In genomic region chr1:94817697-94818096, GRCh38 we compare ENCODE assay signal across 23 cellular contexts. TPM values are rescaled to one million over a fixed set of nuclear protein-coding genes. Genes with fewer than 3 reads are reported as not detected.
A peak's percentile ranks its signal among the peaks of the same experiment; 100 is the strongest.
DNase-seq lines count a peak whose midpoint lies in the region; ATAC-seq, FAIRE-seq and TF ChIP-seq lines count a peak whose summit lies in the region.
"Had no signal": no experiment of that assay in that cellular context is flagged by ENCODE, and none has a peak within 500 bp of the region (broad histone marks: within the 10 kb centered on the region; RNA-seq: fewer than 3 reads in every experiment).

No MANE protein-coding gene starts in this region.

- H3F3A ChIP-seq in smooth muscle cell (ENCODE audit: low read depth) = no peaks in the 10 kb centered on the region

- no peaks in the 10 kb centered on the region for H4K20me1 ChIP-seq in smooth muscle cell (ENCODE audit: low read depth)
- H4K20me1 ChIP-seq: BLaER1 had no signal

- TF ChIP-seq CTCF in HEK293 (tag by site-specific recombination; IDR thresholded peaks at IDR 0.05) = no peak
- TF ChIP-seq CTCF in smooth muscle cell (IDR thresholded peaks at IDR 0.05; ENCODE audit: borderline replicate concordance, insufficient read depth, poor library complexity, severe bottlenecking) = no peak
- no peak for TF ChIP-seq CTCF in D721Med (IDR thresholded peaks at IDR 0.05; ENCODE audit: insufficient read depth, missing control alignments)
- TF ChIP-seq CTCF in GM20000 (IDR thresholded peaks at IDR 0.05; ENCODE audit: extremely low read depth, missing control alignments) = no peak

- no peaks in the 10 kb centered on the region; the same call in 1 of the 2 replicates for H3K4me1 ChIP-seq in HEK293 (ENCODE audit: control insufficient read depth, insufficient read depth, low read length)
- no peaks in the 10 kb centered on the region for H3K4me1 ChIP-seq in smooth muscle cell (ENCODE audit: low read depth)

- H3K4me3 ChIP-seq in HEK293 (ENCODE audit: low read depth, low read length) (no peak overlapping the region), smooth muscle cell (peak overlapping the region; percentile 55)
- H3K4me3 ChIP-seq: BLaER1, MG63, Peyer's patch, SK-N-MC had no signal

- ATAC-seq in left colon = peak; percentile 15
- ATAC-seq: HCT116 had no signal

- in situ Hi-C loops in SK-MEL-5 (cut with HindIII; ENCODE audit: low pct_unique_long_range_greater_than_20kb, low sequenced_read_pairs) = no loop called here

- H3K36me3 ChIP-seq in HEK293 (ENCODE audit: control insufficient read depth in 2 of 2, insufficient read depth in 1 of 2, low read length in 2 of 2) (no peaks in the 10 kb centered on the region), smooth muscle cell (ENCODE audit: low read depth) (no peaks in the 10 kb centered on the region)
- H3K36me3 ChIP-seq: BLaER1, MG63, Peyer's patch had no signal

- no peak overlapping the region for H3K27ac ChIP-seq in HEK293 (ENCODE audit: extremely low read depth, low read depth, low read length)
- H3K27ac ChIP-seq in smooth muscle cell (ENCODE audit: low read depth) = no peak overlapping the region
- H3K27ac ChIP-seq: BLaER1, Peyer's patch, SK-N-MC had no signal

- no peaks in the 10 kb centered on the region for H3K79me2 ChIP-seq in smooth muscle cell (ENCODE audit: low read depth)

- FAIRE-seq in D721Med (lab: Jason Lieb, UNC) = no peak
- FAIRE-seq: A204.1, HTR-8/SVneo had no signal

- H3K27me3 ChIP-seq in smooth muscle cell (ENCODE audit: low read depth) = no peaks in the 10 kb centered on the region
- H3K27me3 ChIP-seq: Peyer's patch had no signal

- no peak overlapping the region for H3K9ac ChIP-seq in smooth muscle cell (ENCODE audit: low read depth)
- H3K9ac ChIP-seq: BLaER1 had no signal

- peak; percentile 40 for DNase-seq in SK-MEL-5 (ENCODE audit: low read depth, low spot score)
- no peak for DNase-seq in left colon
- no peak for DNase-seq in smooth muscle cell (lab: John Stamatoyannopoulos, UW; ENCODE audit: unreplicated experiment)
- DNase-seq in activated naive CD4-positive, alpha-beta T cell (lab: John Stamatoyannopoulos, UW) = no peak
- no peak for DNase-seq in D721Med (ENCODE audit: insufficient read length, low spot score)
- DNase-seq in GM20000 (ENCODE audit: low spot score) = no peak
- DNase-seq: CD4-positive, CD25-positive, alpha-beta regulatory T cell; KBM-7; MG63; NCI-H1092; NCI-H1417 treated with DMSO at 0.1 percent for 48 hours; NCI-H1694 treated with DMSO at 0.1 percent for 48 hours; NCI-H2081; NCI-H2227 treated with DMSO at 0.1 percent for 48 hours; NCI-H526 treated with DMSO at 0.1 percent for 48 hours; Peyer's patch; SHP77 treated with DMSO at 0.1 percent for 48 hours had no signal

- H3K9me3 ChIP-seq in HEK293 (ENCODE audit: control insufficient read depth, insufficient read depth, low read depth, low read length) (no peaks in the 10 kb centered on the region), smooth muscle cell (replicated peaks; ENCODE audit: low read depth) (no peaks in the 10 kb centered on the region)
- H3K9me3 ChIP-seq: MG63, Peyer's patch had no signal

- no peak overlapping the region for H2AFZ ChIP-seq in smooth muscle cell (ENCODE audit: low read depth)

- POLR2A ChIA-PET in HEK293 (lab: Yijun Ruan, JAX) = no interaction called here

- CTCF ChIA-PET in HEK293 (lab: Yijun Ruan, JAX) = interaction anchor here (0.9 to 2.6 kb wide), 4 partner anchors 10 to 226 kb away, joined by 3 to 16 read pairs (median 6); no protein-coding TSS in a partner anchor

- no peak overlapping the region for H3K4me2 ChIP-seq in smooth muscle cell
- H3K4me2 ChIP-seq: BLaER1 had no signal

- 84% methylated on average over 2 of the region's 2 CpGs for WGBS in smooth muscle cell (ENCODE audit: low lambda C conversion rate)

- intact Hi-C loops in left colon (cut with DNase I, micrococcal nuclease) = no loop called here

TF ChIP-seq in HEK293, 187 proteins besides CTCF, POLR2A, EP300 and RAD21:
- TF ChIP-seq PATZ1 (tag by site-specific recombination; IDR thresholded peaks at IDR 0.05) (no peak), ZBTB20 (tag by site-specific recombination; IDR thresholded peaks at IDR 0.05) (no peak), ZNF585B (tag by site-specific recombination; IDR thresholded peaks at IDR 0.05) (peak; percentile 77), SCRT1 (tag by site-specific recombination; IDR thresholded peaks at IDR 0.05; ENCODE audit: borderline replicate concordance) (no peak), MYNN (tag by site-specific recombination; IDR thresholded peaks at IDR 0.05; ENCODE audit: borderline replicate concordance) (no peak), ZEB2 (tag by site-specific recombination; IDR thresholded peaks at IDR 0.05) (no peak)

RNA-seq across cellular contexts. Expression of gene SLC44A3, which starts 2.5 kb away (rescaled TPM):
- 15.0 and 17.7 TPM in 2 replicates for total RNA-seq in SK-MEL-5 (2014; rRNA removed; shearing (Covaris generic))
- 12.7 and 15.6 TPM in 2 replicates for polyA plus RNA-seq in SK-MEL-5 (2015; cell fraction: cytosol; rRNA removed)
- 10.8 and 13.1 TPM in 2 replicates for polyA plus RNA-seq in SK-MEL-5 (2015; cell fraction: nucleus; rRNA removed)
- 10 to 100 TPM; 72.1 to 95.5 TPM for total RNA-seq in left colon
- 3.3 and 10.0 TPM in 2 replicates for total RNA-seq in smooth muscle cell
- polyA plus RNA-seq in smooth muscle cell = 3.2 and 4.4 TPM in 2 replicates
- total RNA-seq: CD4-positive, CD25-positive, alpha-beta regulatory T cell had no signal
- polyA plus RNA-seq: CD4-positive, CD25-positive, alpha-beta regulatory T cell had no signal
